2 cellular contexts compared by ENCODE assay signal in the genomic region with DNA sequence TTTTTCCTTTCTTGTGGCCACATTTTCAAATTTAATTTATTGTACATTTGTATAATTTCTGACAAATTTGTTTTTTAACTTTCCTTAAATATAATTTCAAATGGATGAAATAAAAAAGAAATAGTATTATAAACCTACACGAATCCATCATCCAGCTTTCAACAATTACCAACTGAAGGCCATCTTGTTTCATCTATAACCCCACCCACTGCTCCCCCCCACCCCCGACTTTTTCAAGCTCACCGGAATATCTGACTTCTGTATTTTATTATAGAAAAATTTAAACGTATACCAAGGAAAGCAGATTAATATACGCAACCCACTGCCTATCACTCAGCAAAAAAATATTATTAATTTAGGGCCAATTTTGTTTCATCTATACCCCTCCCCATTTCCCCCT.
TF ChIP-seq lines count a peak whose summit lies in the region.

No MANE protein-coding gene starts in this region.

TF ChIP-seq in SK-N-SH, 30 proteins besides CTCF, POLR2A, EP300 and RAD21 (continued from another document):
- TF ChIP-seq, protein P1, sequence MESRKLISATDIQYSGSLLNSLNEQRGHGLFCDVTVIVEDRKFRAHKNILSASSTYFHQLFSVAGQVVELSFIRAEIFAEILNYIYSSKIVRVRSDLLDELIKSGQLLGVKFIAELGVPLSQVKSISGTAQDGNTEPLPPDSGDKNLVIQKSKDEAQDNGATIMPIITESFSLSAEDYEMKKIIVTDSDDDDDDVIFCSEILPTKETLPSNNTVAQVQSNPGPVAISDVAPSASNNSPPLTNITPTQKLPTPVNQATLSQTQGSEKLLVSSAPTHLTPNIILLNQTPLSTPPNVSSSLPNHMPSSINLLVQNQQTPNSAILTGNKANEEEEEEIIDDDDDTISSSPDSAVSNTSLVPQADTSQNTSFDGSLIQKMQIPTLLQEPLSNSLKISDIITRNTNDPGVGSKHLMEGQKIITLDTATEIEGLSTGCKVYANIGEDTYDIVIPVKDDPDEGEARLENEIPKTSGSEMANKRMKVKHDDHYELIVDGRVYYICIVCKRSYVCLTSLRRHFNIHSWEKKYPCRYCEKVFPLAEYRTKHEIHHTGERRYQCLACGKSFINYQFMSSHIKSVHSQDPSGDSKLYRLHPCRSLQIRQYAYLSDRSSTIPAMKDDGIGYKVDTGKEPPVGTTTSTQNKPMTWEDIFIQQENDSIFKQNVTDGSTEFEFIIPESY (IDR thresholded peaks at IDR 0.05; ENCODE audit: borderline replicate concordance, low read depth): no peak
- TF ChIP-seq, protein P2, sequence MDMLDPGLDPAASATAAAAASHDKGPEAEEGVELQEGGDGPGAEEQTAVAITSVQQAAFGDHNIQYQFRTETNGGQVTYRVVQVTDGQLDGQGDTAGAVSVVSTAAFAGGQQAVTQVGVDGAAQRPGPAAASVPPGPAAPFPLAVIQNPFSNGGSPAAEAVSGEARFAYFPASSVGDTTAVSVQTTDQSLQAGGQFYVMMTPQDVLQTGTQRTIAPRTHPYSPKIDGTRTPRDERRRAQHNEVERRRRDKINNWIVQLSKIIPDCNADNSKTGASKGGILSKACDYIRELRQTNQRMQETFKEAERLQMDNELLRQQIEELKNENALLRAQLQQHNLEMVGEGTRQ (IDR thresholded peaks at IDR 0.05; ENCODE audit: borderline replicate concordance, low read depth, low read length): no peak
- no peak for TF ChIP-seq CHD2 (IDR thresholded peaks at IDR 0.05; ENCODE audit: low read length, partially characterized antibody)
- TF ChIP-seq TEAD4 (IDR thresholded peaks at IDR 0.05; ENCODE audit: borderline replicate concordance, insufficient read depth): no peak

TF ChIP-seq in SK-N-SH treated with all-trans-retinoic acid at 6 μM for 48 hours, 23 proteins besides CTCF, POLR2A, EP300 and RAD21 (continued from another document):
- TF ChIP-seq TCF4 (CRISPR knock-in tag; IDR thresholded peaks at IDR 0.05; ENCODE audit: borderline replicate concordance): no peak
- TF ChIP-seq ZC3H10 (CRISPR knock-in tag; IDR thresholded peaks at IDR 0.05): no peak
- TF ChIP-seq ZFP30 (CRISPR knock-in tag; IDR thresholded peaks at IDR 0.05): no peak
- TF ChIP-seq ISL1 (CRISPR knock-in tag; IDR thresholded peaks at IDR 0.05): no peak
- TF ChIP-seq SNAI2 (CRISPR knock-in tag; IDR thresholded peaks at IDR 0.05): no peak
- TF ChIP-seq BACH2 (CRISPR knock-in tag; IDR thresholded peaks at IDR 0.05; ENCODE audit: borderline replicate concordance): no peak
- no peak for TF ChIP-seq ARNTL (CRISPR knock-in tag; IDR thresholded peaks at IDR 0.05; ENCODE audit: borderline replicate concordance, low read depth)
- TF ChIP-seq TOX (CRISPR knock-in tag; IDR thresholded peaks at IDR 0.05; ENCODE audit: borderline replicate concordance): no peak
- TF ChIP-seq, protein P3, sequence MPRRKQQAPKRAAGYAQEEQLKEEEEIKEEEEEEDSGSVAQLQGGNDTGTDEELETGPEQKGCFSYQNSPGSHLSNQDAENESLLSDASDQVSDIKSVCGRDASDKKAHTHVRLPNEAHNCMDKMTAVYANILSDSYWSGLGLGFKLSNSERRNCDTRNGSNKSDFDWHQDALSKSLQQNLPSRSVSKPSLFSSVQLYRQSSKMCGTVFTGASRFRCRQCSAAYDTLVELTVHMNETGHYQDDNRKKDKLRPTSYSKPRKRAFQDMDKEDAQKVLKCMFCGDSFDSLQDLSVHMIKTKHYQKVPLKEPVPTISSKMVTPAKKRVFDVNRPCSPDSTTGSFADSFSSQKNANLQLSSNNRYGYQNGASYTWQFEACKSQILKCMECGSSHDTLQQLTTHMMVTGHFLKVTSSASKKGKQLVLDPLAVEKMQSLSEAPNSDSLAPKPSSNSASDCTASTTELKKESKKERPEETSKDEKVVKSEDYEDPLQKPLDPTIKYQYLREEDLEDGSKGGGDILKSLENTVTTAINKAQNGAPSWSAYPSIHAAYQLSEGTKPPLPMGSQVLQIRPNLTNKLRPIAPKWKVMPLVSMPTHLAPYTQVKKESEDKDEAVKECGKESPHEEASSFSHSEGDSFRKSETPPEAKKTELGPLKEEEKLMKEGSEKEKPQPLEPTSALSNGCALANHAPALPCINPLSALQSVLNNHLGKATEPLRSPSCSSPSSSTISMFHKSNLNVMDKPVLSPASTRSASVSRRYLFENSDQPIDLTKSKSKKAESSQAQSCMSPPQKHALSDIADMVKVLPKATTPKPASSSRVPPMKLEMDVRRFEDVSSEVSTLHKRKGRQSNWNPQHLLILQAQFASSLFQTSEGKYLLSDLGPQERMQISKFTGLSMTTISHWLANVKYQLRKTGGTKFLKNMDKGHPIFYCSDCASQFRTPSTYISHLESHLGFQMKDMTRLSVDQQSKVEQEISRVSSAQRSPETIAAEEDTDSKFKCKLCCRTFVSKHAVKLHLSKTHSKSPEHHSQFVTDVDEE (CRISPR knock-in tag; IDR thresholded peaks at IDR 0.05): no peak
- no peak for TF ChIP-seq ESRRG (CRISPR knock-in tag; IDR thresholded peaks at IDR 0.05)
